ENCODE assay signal across 27 cellular contexts in genomic region chr9:4108708-4109444, GRCh38.
A peak's percentile ranks its signal among the peaks of the same experiment; 100 is the strongest.
DNase-seq lines count a peak whose midpoint lies in the region; ATAC-seq, FAIRE-seq and TF ChIP-seq lines count a peak whose summit lies in the region.
"Had no signal": no experiment of that assay in that cellular context is flagged by ENCODE, and none has a peak within 500 bp of the region (broad histone marks: within the 10 kb centered on the region; RNA-seq: fewer than 3 reads in every experiment).

No MANE protein-coding gene starts in this region.

- H3K36me3 Mint-ChIP-seq in astrocyte (ENCODE audit: low read depth, unreplicated experiment), result peaks cover 8% of the 10 kb centered on the region
- H3K36me3 Mint-ChIP-seq: naive thymus-derived CD8-positive, alpha-beta T cell; stimulated activated memory B cell treated with anti-CD40 and anti-IgM and Interleukin-4, amounts not matched to agents 10 μg/mL and 1 μg/mL and 100 μg/mL, for 72 hours had no signal

- H4K8ac ChIP-seq in IMR-90 (ENCODE audit: low read depth in 2 of 2, low read length in 2 of 2), result no peak overlapping the region

- H3K27me3 ChIP-seq in IMR-90 (ENCODE audit: control insufficient read depth, insufficient read depth, low read length), result no peaks in the 10 kb centered on the region
- H3K27me3 ChIP-seq in astrocyte (ENCODE audit: insufficient read depth, low read length), result no peaks in the 10 kb centered on the region
- no peaks in the 10 kb centered on the region for H3K27me3 ChIP-seq in mucosa of rectum (ENCODE audit: control insufficient read depth in 2 of 2, insufficient read depth in 2 of 2, low read length in 2 of 2)
- no peaks in the 10 kb centered on the region for H3K27me3 ChIP-seq in esophagus squamous epithelium

- dilution Hi-C loops in IMR-90 (cut with HindIII; ENCODE audit: low sequenced_read_pairs, unreplicated experiment), result no loop called here

- no CpG with 5 or more reads among the region's 3 CpGs for WGBS in IMR-90 (ENCODE audit: extremely low coverage in 2 of 2, insufficient read length in 1 of 2), 2 experiments
- 73 to 80% methylated on average over 1 to 3 of the region's 3 CpGs for WGBS in esophagus squamous epithelium, 2 donors

- H3K79me1 ChIP-seq in IMR-90 (ENCODE audit: low read depth in 1 of 2, low read length in 2 of 2), result peaks cover 27 to 52% of the 10 kb centered on the region in 2 experiments

- H3K23ac ChIP-seq in IMR-90 (ENCODE audit: low read depth, low read length), result 0 out of 2 replicates have a peak overlapping the region, but pooled peaks have one; percentile 24

- H3K9ac ChIP-seq in IMR-90 (ENCODE audit: low read depth, low read length) (no peak overlapping the region), astrocyte (ENCODE audit: low read length) (no peak overlapping the region), mucosa of rectum (ENCODE audit: low read depth in 1 of 2, low read length in 2 of 2) (no peak overlapping the region)

- peaks cover 32% of the 10 kb centered on the region for H3K4me1 Mint-ChIP-seq in astrocyte (ENCODE audit: low read depth, unreplicated experiment)
- H3K4me1 Mint-ChIP-seq: CD4-positive, alpha-beta memory T cell; naive thymus-derived CD8-positive, alpha-beta T cell; stimulated activated memory B cell treated with anti-CD40 and anti-IgM and Interleukin-4, amounts not matched to agents 10 μg/mL and 1 μg/mL and 100 μg/mL, for 72 hours had no signal

- peak overlapping the region; percentile 42; the same call in 1 of the 2 replicates for H3K18ac ChIP-seq in IMR-90 (ENCODE audit: low read depth, low read length)

- H2AK5ac ChIP-seq in IMR-90 (ENCODE audit: low read depth, low read length), result no peak overlapping the region

- CTCF ChIA-PET in IMR-90 (lab: Yijun Ruan, JAX), result interaction anchor here (0.6 to 0.9 kb wide), 3 partner anchors 15 to 266 kb away, joined by 3 read pairs; no protein-coding TSS in a partner anchor

- H3K4me3 ChIP-seq in IMR-90 (ENCODE audit: insufficient read depth, low read depth, low read length) (no peak overlapping the region), astrocyte (ENCODE audit: insufficient read depth, low read depth, low read length) (no peak overlapping the region), mucosa of rectum (ENCODE audit: low read length in 2 of 2) (peak overlapping the region in 1 of 2 donors; percentile 8), esophagus squamous epithelium (no peak overlapping the region)
- H3K4me3 ChIP-seq: lung, PC-9, prostate gland, smooth muscle cell had no signal

- TF ChIP-seq POLR2A in IMR-90 (IDR thresholded peaks at IDR 0.05; ENCODE audit: low read depth, low read length) (no peak), esophagus squamous epithelium (IDR thresholded peaks at IDR 0.05) (no peak)

- no peak for TF ChIP-seq CTCF in IMR-90 (conservative IDR thresholded peaks at IDR 0.05; ENCODE audit: low read depth, low read length)
- TF ChIP-seq CTCF in astrocyte (IDR thresholded peaks at IDR 0.05; ENCODE audit: insufficient read depth, low read depth, low read length), result no peak
- no peak for TF ChIP-seq CTCF in esophagus squamous epithelium (IDR thresholded peaks at IDR 0.05)

- no peak overlapping the region for H2AK9ac ChIP-seq in IMR-90 (replicated peaks; ENCODE audit: low read depth, low read length, poor library complexity)

- FAIRE-seq in astrocyte (lab: Jason Lieb, UNC) (no peak), GM19239 (lab: Jason Lieb, UNC) (no peak)
- FAIRE-seq: HTR-8/SVneo, islet of Langerhans had no signal

- H4K20me1 ChIP-seq in IMR-90 (ENCODE audit: insufficient read depth, low read length), result no peaks in the 10 kb centered on the region; the same call in 1 of the 2 replicates
- peaks cover 15% of the 10 kb centered on the region for H4K20me1 ChIP-seq in astrocyte (ENCODE audit: insufficient read depth, low read length)

- peak overlapping the region; percentile 60; the same call in 1 of the 2 replicates for H3K4ac ChIP-seq in IMR-90 (ENCODE audit: low read depth, low read length)

- H3K4me2 ChIP-seq in IMR-90 (ENCODE audit: low read depth, low read length) (no peak overlapping the region), astrocyte (ENCODE audit: low read length) (no peak overlapping the region)
- H3K4me2 ChIP-seq: PC-9, smooth muscle cell had no signal

- H3K27me3 Mint-ChIP-seq in astrocyte (ENCODE audit: low read depth, unreplicated experiment), result no peaks in the 10 kb centered on the region

- no peak overlapping the region for H3K4me3 Mint-ChIP-seq in astrocyte (ENCODE audit: unreplicated experiment)
- H3K4me3 Mint-ChIP-seq: activated naive CD4-positive, alpha-beta T cell treated with anti-CD3 and anti-CD28 coated beads for 36 hours; naive thymus-derived CD8-positive, alpha-beta T cell; stimulated activated memory B cell treated with anti-CD40 and anti-IgM and Interleukin-4, amounts not matched to agents 10 μg/mL and 1 μg/mL and 100 μg/mL, for 72 hours had no signal

- peak overlapping the region; percentile 70 for H3K27ac Mint-ChIP-seq in astrocyte (ENCODE audit: unreplicated experiment)
- H3K27ac Mint-ChIP-seq: activated naive CD4-positive, alpha-beta T cell treated with anti-CD3 and anti-CD28 coated beads for 36 hours; CD4-positive, alpha-beta memory T cell; naive thymus-derived CD8-positive, alpha-beta T cell; stimulated activated memory B cell treated with anti-CD40 and anti-IgM and Interleukin-4, amounts not matched to agents 10 μg/mL and 1 μg/mL and 100 μg/mL, for 72 hours had no signal

- no peaks in the 10 kb centered on the region for H3K36me3 ChIP-seq in IMR-90 (ENCODE audit: control insufficient read depth, insufficient read depth, low read length)
- H3K36me3 ChIP-seq in astrocyte (ENCODE audit: insufficient read depth, low read length), result no peaks in the 10 kb centered on the region
- no peaks in the 10 kb centered on the region for H3K36me3 ChIP-seq in mucosa of rectum (ENCODE audit: control insufficient read depth in 2 of 2, insufficient read depth in 2 of 2, low read length in 2 of 2)
- H3K36me3 ChIP-seq in esophagus squamous epithelium, result no peaks in the 10 kb centered on the region
- H3K36me3 ChIP-seq: prostate gland had no signal

- no peak overlapping the region for H2BK15ac ChIP-seq in IMR-90 (ENCODE audit: low read depth, low read length)

- 0 out of 2 replicates have a peak overlapping the region, but pooled peaks have one; percentile 14 for H2BK120ac ChIP-seq in IMR-90 (ENCODE audit: low read depth, low read length)

- H3K9me3 Mint-ChIP-seq in astrocyte (ENCODE audit: unreplicated experiment), result no peaks in the 10 kb centered on the region
- H3K9me3 Mint-ChIP-seq: activated naive CD4-positive, alpha-beta T cell treated with anti-CD3 and anti-CD28 coated beads for 36 hours; CD4-positive, alpha-beta memory T cell; naive thymus-derived CD8-positive, alpha-beta T cell; stimulated activated memory B cell treated with anti-CD40 and anti-IgM and Interleukin-4, amounts not matched to agents 10 μg/mL and 1 μg/mL and 100 μg/mL, for 72 hours had no signal

- H3K14ac ChIP-seq in IMR-90 (replicated peaks; ENCODE audit: low read depth, low read length), result peak overlapping the region; percentile 40; the same call in 1 of the 2 replicates

- intact Hi-C loops in IMR-90 (cut with micrococcal nuclease) (no loop called here), sciatic nerve (cut with DNase I) (no loop called here), esophagus squamous epithelium (cut with DNase I) (no loop called here)

- POLR2A ChIA-PET in IMR-90 (lab: Charles Lee; ENCODE audit: unreplicated experiment), result no interaction called here

- H3K4me1 ChIP-seq in IMR-90 (ENCODE audit: control insufficient read depth, insufficient read depth, low read length) (peaks cover 11% of the 10 kb centered on the region), astrocyte (ENCODE audit: insufficient read depth, low read length) (peaks cover 21% of the 10 kb centered on the region), mucosa of rectum (ENCODE audit: control insufficient read depth in 2 of 2, insufficient read depth in 2 of 2, low read length in 2 of 2) (peaks cover 12 to 33% of the 10 kb centered on the region in 2 donors), esophagus squamous epithelium (peaks cover 11 to 38% (median 18%) of the 10 kb centered on the region in 3 donors)
- H3K4me1 ChIP-seq: prostate gland had no signal

- no TSS peak for BruUV-seq in IMR-90 (replicated peaks; lab: Mats Ljungman, UMichigan)

- no peak for ATAC-seq in IMR-90 (ENCODE audit: low read depth)
- peak; percentile 43 for ATAC-seq in sciatic nerve
- ATAC-seq in GM18868 (IDR thresholded peaks at IDR 0.05; ENCODE audit: unreplicated experiment), result no peak
- ATAC-seq: naive thymus-derived CD8-positive, alpha-beta T cell; stimulated activated memory B cell treated with anti-CD40 and anti-IgM and Interleukin-4, amounts not matched to agents 10 μg/mL and 1 μg/mL and 100 μg/mL, for 72 hours had no signal

- H3K9me3 ChIP-seq in IMR-90 (ENCODE audit: control insufficient read depth, insufficient read depth, low read length) (no peaks in the 10 kb centered on the region), astrocyte (ENCODE audit: insufficient read depth, low read depth, low read length) (no peaks in the 10 kb centered on the region), mucosa of rectum (ENCODE audit: control insufficient read depth in 2 of 2, low read length in 2 of 2) (no peaks in the 10 kb centered on the region), esophagus squamous epithelium (no peaks in the 10 kb centered on the region)
- H3K9me3 ChIP-seq: prostate gland had no signal

- in situ Hi-C loops in IMR-90 (cut with MboI; ENCODE audit: low sequenced_read_pairs), result loop anchor here (25.0 kb wide), 1 partner anchor 578 kb away; the partner anchor contains the start of gene CDC37L1

- H3K56ac ChIP-seq in IMR-90 (ENCODE audit: extremely low read depth, insufficient read depth, low read length), result no peak overlapping the region

- no peak overlapping the region for H3K27ac ChIP-seq in IMR-90 (ENCODE audit: insufficient read depth, low read length)
- peak overlapping the region; percentile 5 for H3K27ac ChIP-seq in astrocyte (ENCODE audit: low read depth, low read length)
- H3K27ac ChIP-seq in mucosa of rectum (ENCODE audit: low read depth in 2 of 2, low read length in 2 of 2), result peak overlapping the region; percentile 59 to 65
- H3K27ac ChIP-seq in esophagus squamous epithelium, result peak overlapping the region in 1 of 4 donors; percentile 42
- H3K27ac ChIP-seq: epithelial cell of prostate, PC-9, prostate gland had no signal

- H2AFZ ChIP-seq in IMR-90 (replicated peaks; ENCODE audit: low read length, poor library complexity) (no peak overlapping the region), astrocyte (ENCODE audit: low read depth, low read length) (no peak overlapping the region)
- H2AFZ ChIP-seq: PC-9 had no signal

- peaks cover 2% of the 10 kb centered on the region; the same call in 1 of the 2 replicates for H3K9me1 ChIP-seq in IMR-90 (ENCODE audit: insufficient read depth, low read length)

- H2BK20ac ChIP-seq in IMR-90 (ENCODE audit: low read depth, low read length), result no peak overlapping the region

- peaks cover 86% of the 10 kb centered on the region for H3K79me2 ChIP-seq in astrocyte (ENCODE audit: insufficient read depth, low read length)

- DNase-seq in IMR-90, result no peak
- DNase-seq in astrocyte (ENCODE audit: low read depth), result no peak
- DNase-seq in sciatic nerve (ENCODE audit: low spot score), result no peak
- no peak for DNase-seq in GM19239 (ENCODE audit: insufficient read length, low spot score)
- no peak for DNase-seq in esophagus squamous epithelium (lab: John Stamatoyannopoulos, UW)
- no peak for DNase-seq in NCI-H510A (lab: John Stamatoyannopoulos, UW)
- DNase-seq: activated CD4-positive, alpha-beta T cell treated with anti-CD3 and anti-CD28 coated beads for 48 hours; activated naive CD4-positive, alpha-beta T cell treated with anti-CD3 and anti-CD28 coated beads for 36 hours; activated T-cell treated with anti-CD3 and anti-CD28 coated beads, Interleukin-2, amount 50 U/mL, for 48 hours; CD4-positive, alpha-beta memory T cell; DMS153; foreskin melanocyte; naive thymus-derived CD8-positive, alpha-beta T cell; NCI-H1092 treated with DMSO at 0.1 percent for 48 hours; NCI-H2029; NCI-H345; PC-9; T-helper 1 cell had no signal

- H4K5ac ChIP-seq in IMR-90 (ENCODE audit: low read depth, low read length), result peak overlapping the region; percentile 14

- no peak for TF ChIP-seq RAD21 in IMR-90 (IDR thresholded peaks at IDR 0.05; ENCODE audit: low read length)

- H2BK5ac ChIP-seq in IMR-90 (ENCODE audit: low read depth, low read length, poor library complexity, severe bottlenecking), result no peak overlapping the region

- no peak overlapping the region; the same call in 1 of the 2 replicates for H4K91ac ChIP-seq in IMR-90 (ENCODE audit: insufficient read depth, low read depth, low read length)
